Comparison of ENCODE assay signal across 8 cellular contexts in the genomic region with DNA sequence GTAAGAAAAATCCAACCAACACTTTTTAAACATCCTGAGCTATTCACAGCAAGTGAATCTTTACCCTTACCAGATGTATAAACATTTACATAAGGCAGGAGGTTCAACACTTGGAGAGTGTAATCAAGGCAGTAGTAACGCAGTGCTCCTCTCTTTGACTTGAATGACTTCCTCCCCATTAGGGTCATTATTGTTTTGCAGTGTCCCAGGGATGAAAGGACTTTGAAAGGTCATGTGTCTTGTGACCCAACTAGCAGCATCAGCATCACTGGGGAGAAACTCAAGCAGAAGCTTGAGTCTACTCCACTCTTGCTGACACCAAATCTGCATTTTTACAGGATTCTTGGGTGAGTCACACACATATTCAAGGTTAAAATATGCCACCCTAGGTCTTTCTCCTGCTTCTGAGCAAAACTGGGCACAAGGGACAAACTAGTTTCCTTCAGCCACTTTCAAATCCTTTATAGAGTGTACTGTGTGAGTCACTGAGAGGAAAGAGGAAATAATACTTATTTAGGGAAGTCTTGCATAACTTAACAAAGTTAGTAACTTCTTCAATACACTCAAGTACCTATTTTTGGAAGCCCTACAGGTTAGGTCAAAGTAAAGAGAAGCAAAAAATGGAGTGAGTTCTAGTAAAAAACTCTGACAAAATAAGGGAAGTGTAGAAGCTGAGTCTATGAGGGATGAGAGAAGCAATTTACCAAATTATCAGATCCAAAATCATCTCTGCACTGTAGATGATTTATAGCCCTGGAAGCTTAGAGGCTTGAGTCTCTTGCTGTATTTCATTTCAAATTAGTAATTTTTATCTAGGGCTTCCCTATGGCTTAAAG.
DNase-seq lines count a peak whose midpoint lies in the region; ATAC-seq and TF ChIP-seq lines count a peak whose summit lies in the region.

No MANE protein-coding gene starts in this region.

- H3K27me3 Mint-ChIP-seq in T-helper 1 cell treated with Interleukin-12 subunit alpha and Interleukin-12 subunit beta and Interleukin-4 antibody, amounts not matched to agents 30 μg/mL and 1 μg/mL, for 36 hours (ENCODE audit: low read depth): peaks cover 3% of the 10 kb centered on the region
- H3K27me3 Mint-ChIP-seq in nephron (ENCODE audit: low read depth): no peaks in the 10 kb centered on the region

- peak overlapping the region; percentile 4 for H3K4me3 Mint-ChIP-seq in T-helper 1 cell treated with Interleukin-12 subunit alpha and Interleukin-12 subunit beta and Interleukin-4 antibody, amounts not matched to agents 30 μg/mL and 1 μg/mL, for 36 hours
- no peak overlapping the region for H3K4me3 Mint-ChIP-seq in nephron

- TF ChIP-seq CTCF in coronary artery (IDR thresholded peaks at IDR 0.05) (no peak), nephron (IDR thresholded peaks at IDR 0.05; ENCODE audit: unreplicated experiment in 3 of 3) (no peak)

- H3K4me1 Mint-ChIP-seq in T-helper 1 cell treated with Interleukin-12 subunit alpha and Interleukin-12 subunit beta and Interleukin-4 antibody, amounts not matched to agents 30 μg/mL and 1 μg/mL, for 36 hours (ENCODE audit: low read depth): peaks cover 41% of the 10 kb centered on the region
- H3K4me1 Mint-ChIP-seq in nephron: peaks cover 54% of the 10 kb centered on the region

- DNase-seq in T-helper 1 cell (no peak), NCI-H226 (peak; percentile 23), coronary artery (ENCODE audit: low spot score) (no peak)
- no peak for DNase-seq in stimulated activated naive CD4-positive, alpha-beta T cell (lab: John Stamatoyannopoulos, UW)
- DNase-seq in activated CD4-positive, alpha-beta T cell treated with anti-CD3 and anti-CD28 coated beads, Interleukin-2, amount 50 U/mL, for 1 hour: no peak

- H3K27ac ChIP-seq in coronary artery: peak overlapping the region; percentile 18 to 67

- H3K36me3 Mint-ChIP-seq in T-helper 1 cell treated with Interleukin-12 subunit alpha and Interleukin-12 subunit beta and Interleukin-4 antibody, amounts not matched to agents 30 μg/mL and 1 μg/mL, for 36 hours (ENCODE audit: low read depth): peaks cover 21% of the 10 kb centered on the region
- peaks cover under 1% of the 10 kb centered on the region for H3K36me3 Mint-ChIP-seq in nephron (ENCODE audit: low read depth)

- peak overlapping the region; percentile 69 for H3K27ac Mint-ChIP-seq in T-helper 1 cell treated with Interleukin-12 subunit alpha and Interleukin-12 subunit beta and Interleukin-4 antibody, amounts not matched to agents 30 μg/mL and 1 μg/mL, for 36 hours
- H3K27ac Mint-ChIP-seq in nephron: peak overlapping the region; percentile 73 to 85 (median 84)

- no peak overlapping the region for H3K4me3 ChIP-seq in coronary artery

- peaks cover 11% of the 10 kb centered on the region for H3K9me3 Mint-ChIP-seq in T-helper 1 cell treated with Interleukin-12 subunit alpha and Interleukin-12 subunit beta and Interleukin-4 antibody, amounts not matched to agents 30 μg/mL and 1 μg/mL, for 36 hours
- peaks cover 3% of the 10 kb centered on the region for H3K9me3 Mint-ChIP-seq in nephron

- peak; percentile 91 for ATAC-seq in HG02678 (IDR thresholded peaks at IDR 0.05; ENCODE audit: unreplicated experiment)
